8 cellular contexts compared by ENCODE assay signal in the genomic region with DNA sequence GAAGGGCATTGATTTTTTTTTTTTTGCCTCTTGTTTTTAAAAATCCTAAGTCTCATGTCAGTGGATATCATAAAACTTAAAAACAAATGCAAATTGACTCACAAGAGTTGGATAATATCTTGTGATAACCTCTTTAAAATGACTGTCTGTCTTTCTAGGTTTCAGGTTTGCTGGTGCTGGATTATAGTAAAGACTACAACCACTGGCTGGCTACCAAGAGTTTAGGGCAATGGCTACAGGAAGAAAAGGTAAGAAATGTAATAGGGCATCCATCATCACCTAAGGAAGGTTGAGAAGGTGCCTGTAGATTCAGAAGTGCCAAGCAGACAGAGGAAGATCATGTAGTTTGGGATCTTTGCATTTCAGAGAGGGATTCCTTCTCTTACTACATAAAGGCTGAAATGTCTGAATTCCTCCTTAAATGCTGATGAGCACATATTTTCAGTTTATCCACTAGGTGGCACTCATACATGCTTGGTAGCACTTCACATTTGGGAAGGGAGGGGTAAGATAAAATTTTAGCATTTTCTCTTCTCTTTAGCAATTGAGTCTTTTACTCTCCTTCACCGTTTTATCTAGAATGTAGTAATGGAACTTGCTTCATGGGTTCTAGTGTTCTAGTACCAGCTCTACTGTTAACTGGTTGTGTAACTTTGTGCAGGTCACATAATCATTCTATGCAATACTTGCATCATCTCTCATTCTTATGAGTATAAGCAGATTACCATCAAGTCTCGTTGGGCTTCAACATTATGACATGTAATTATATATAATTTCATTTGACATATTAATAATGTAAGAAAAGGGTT. TPM values are rescaled to one million over a fixed set of nuclear protein-coding genes. Genes with fewer than 3 reads are reported as not detected.
DNase-seq lines count a peak whose midpoint lies in the region; ATAC-seq and TF ChIP-seq lines count a peak whose summit lies in the region.

No MANE protein-coding gene starts in this region.

- H3K4me2 ChIP-seq in osteoblast (ENCODE audit: insufficient read depth, low read length) = no peak overlapping the region

- H3K9me3 Mint-ChIP-seq in stimulated activated naive CD8-positive, alpha-beta T cell treated with anti-CD3 and anti-CD28 coated beads, Interleukin-15, amount 100 ng/mL, for 72 hours = no peaks in the 10 kb centered on the region

- peak overlapping the region in 1 of 2 donors; percentile 91 for H3K27ac Mint-ChIP-seq in stimulated activated naive CD8-positive, alpha-beta T cell treated with anti-CD3 and anti-CD28 coated beads, Interleukin-15, amount 100 ng/mL, for 72 hours

- no peaks in the 10 kb centered on the region for H3K27me3 ChIP-seq in osteoblast (ENCODE audit: insufficient read depth, low read length)

- H3K36me3 ChIP-seq in osteoblast (ENCODE audit: insufficient read depth, low read length) = no peaks in the 10 kb centered on the region

- no peaks in the 10 kb centered on the region for H3K27me3 Mint-ChIP-seq in stimulated activated naive CD8-positive, alpha-beta T cell treated with anti-CD3 and anti-CD28 coated beads, Interleukin-15, amount 100 ng/mL, for 72 hours

- H3K27ac ChIP-seq in osteoblast (ENCODE audit: low read depth, low read length) = no peak overlapping the region

- peak; percentile 60 for ATAC-seq in stimulated activated naive CD8-positive, alpha-beta T cell treated with anti-CD3 and anti-CD28 coated beads, Interleukin-15, amount 100 ng/mL, for 72 hours
- ATAC-seq in stimulated activated naive CD8-positive, alpha-beta T cell treated with anti-CD3 and anti-CD28 coated beads, Interleukin-15, Interleukin-2, amounts not matched to agents 100 U/mL and 50 U/mL, for 24 hours = no peak
- ATAC-seq in GM21786 (IDR thresholded peaks at IDR 0.05; ENCODE audit: unreplicated experiment) (peak; percentile 97), left colon (no peak)

- H3K4me3 ChIP-seq in osteoblast (ENCODE audit: insufficient read depth, low read length) = no peak overlapping the region

- no peaks in the 10 kb centered on the region for H3K79me2 ChIP-seq in osteoblast (ENCODE audit: insufficient read depth, low read length)

- H4K20me1 ChIP-seq in osteoblast (ENCODE audit: insufficient read depth, low read length) = no peaks in the 10 kb centered on the region

- peak overlapping the region; percentile 83 for H2AFZ ChIP-seq in osteoblast (ENCODE audit: low read length)

- no peaks in the 10 kb centered on the region for H3K9me3 ChIP-seq in osteoblast (ENCODE audit: low read depth, low read length)

- intact Hi-C loops in left colon (cut with DNase I, micrococcal nuclease) = no loop called here

- no peak for TF ChIP-seq POLR2A in erythroblast (IDR thresholded peaks at IDR 0.05; ENCODE audit: low read length)

- TF ChIP-seq CTCF in osteoblast (IDR thresholded peaks at IDR 0.05; ENCODE audit: extremely low read depth, low read depth, low read length) = peak; percentile 82

- H3K4me1 ChIP-seq in osteoblast (ENCODE audit: insufficient read depth, low read length) = no peaks in the 10 kb centered on the region

- no peaks in the 10 kb centered on the region for H3K4me1 Mint-ChIP-seq in stimulated activated naive CD8-positive, alpha-beta T cell treated with anti-CD3 and anti-CD28 coated beads, Interleukin-15, amount 100 ng/mL, for 72 hours

- no peak overlapping the region for H3K4me3 Mint-ChIP-seq in stimulated activated naive CD8-positive, alpha-beta T cell treated with anti-CD3 and anti-CD28 coated beads, Interleukin-15, amount 100 ng/mL, for 72 hours

- peak in 1 of 2 donors; percentile 0 for DNase-seq in stimulated activated naive CD8-positive, alpha-beta T cell treated with anti-CD3 and anti-CD28 coated beads, Interleukin-15, amount 100 ng/mL, for 72 hours
- DNase-seq in stimulated activated naive CD8-positive, alpha-beta T cell treated with anti-CD3 and anti-CD28 coated beads, Interleukin-15, Interleukin-2, amounts not matched to agents 100 U/mL and 50 U/mL, for 24 hours = no peak
- DNase-seq in HuH-7 (ENCODE audit: low spot score) (peak; percentile 9), RPMI7951 (ENCODE audit: low read depth) (peak; percentile 52), erythroblast (lab: John Stamatoyannopoulos, UW) (peak; percentile 39 to 60), osteoblast (ENCODE audit: insufficient read length, low spot score, missing footprints) (peak; percentile 65), left colon (no peak)

RNA-seq across cellular contexts. Expression of a gene that starts 21.1 kb away (rescaled TPM):
- total RNA-seq in RPMI7951 (2014; rRNA removed; shearing (Covaris generic)) = 46.0 and 49.3 TPM in 2 replicates
- total RNA-seq in osteoblast (21.7 and 24.2 TPM in 2 replicates), left colon (under 1 TPM; 0.18 to 0.70 TPM)

Comparison
In these comparisons a context has a peak if more than half of its experiments do, and no peak if none do; other contexts are left out.
1. ATAC-seq: peak in stimulated activated naive CD8-positive, alpha-beta T cell treated with anti-CD3 and anti-CD28 coated beads, Interleukin-15, amount 100 ng/mL, for 72 hours (single experiment) and GM21786 (single experiment); none in stimulated activated naive CD8-positive, alpha-beta T cell treated with anti-CD3 and anti-CD28 coated beads, Interleukin-15, Interleukin-2, amounts not matched to agents 100 U/mL and 50 U/mL, for 24 hours (single experiment) and left colon (single experiment).
2. DNase-seq: peak in HuH-7 (single experiment), RPMI7951 (single experiment), erythroblast (2 of 2) and osteoblast (single experiment); none in stimulated activated naive CD8-positive, alpha-beta T cell treated with anti-CD3 and anti-CD28 coated beads, Interleukin-15, Interleukin-2, amounts not matched to agents 100 U/mL and 50 U/mL, for 24 hours (single experiment) and left colon (0 of 2).
3. RNA of a gene that starts 21.1 kb away (total RNA-seq): 46.0 to 49.3 TPM in RPMI7951 and 21.7 to 24.2 TPM in osteoblast; 0.18 to 0.70 TPM in left colon; every median in the first group is over 10 times any median in the second.